14 cellular contexts compared by ENCODE assay signal in genomic region chr2:69169990-69170389, GRCh38.
DNase-seq lines count a peak whose midpoint lies in the region; ATAC-seq and TF ChIP-seq lines count a peak whose summit lies in the region.
"Had no signal": no experiment of that assay in that cellular context is flagged by ENCODE, and none has a peak within 500 bp of the region (broad histone marks: within the 10 kb centered on the region; RNA-seq: fewer than 3 reads in every experiment).

No MANE protein-coding gene starts in this region.

- intact Hi-C loops in Calu3 (cut with micrococcal nuclease; ENCODE audit: unreplicated experiment) = no loop called here

- peaks cover 8% of the 10 kb centered on the region for H3K4me1 Mint-ChIP-seq in stimulated activated memory B cell treated with anti-CD40 and anti-IgM and Interleukin-4, amounts not matched to agents 10 μg/mL and 1 μg/mL and 100 μg/mL, for 72 hours
- no peaks in the 10 kb centered on the region for H3K4me1 Mint-ChIP-seq in Calu3 (ENCODE audit: low read depth, unreplicated experiment)

- peak; percentile 59 for ATAC-seq in HG03432 (IDR thresholded peaks at IDR 0.05; ENCODE audit: unreplicated experiment)
- ATAC-seq in stimulated activated memory B cell treated with anti-CD40 and anti-IgM and Interleukin-4, amounts not matched to agents 10 μg/mL and 1 μg/mL and 100 μg/mL, for 72 hours = peak; percentile 73
- no peak for ATAC-seq in GM21619 (IDR thresholded peaks at IDR 0.05; ENCODE audit: unreplicated experiment)
- ATAC-seq: Right ventricle myocardium inferior had no signal

- H3K4me3 Mint-ChIP-seq in stimulated activated memory B cell treated with anti-CD40 and anti-IgM and Interleukin-4, amounts not matched to agents 10 μg/mL and 1 μg/mL and 100 μg/mL, for 72 hours = no peak overlapping the region
- no peak overlapping the region for H3K4me3 Mint-ChIP-seq in Calu3 (ENCODE audit: low read depth, unreplicated experiment)

- in situ Hi-C loops in astrocyte of the spinal cord (cut with HindIII; ENCODE audit: low sequenced_read_pairs) = no loop called here

- peak; percentile 11 for DNase-seq in NCI-H748 (lab: John Stamatoyannopoulos, UW; ENCODE audit: unreplicated experiment)
- DNase-seq in NCI-H748 treated with DMSO at 0.1 percent for 48 hours (lab: John Stamatoyannopoulos, UW) = no peak
- DNase-seq in astrocyte of the spinal cord (ENCODE audit: low read depth, low spot score) = peak; percentile 56
- no peak for DNase-seq in HK-2 (ENCODE audit: unreplicated experiment)
- DNase-seq in Calu3 = no peak
- DNase-seq: midbrain, NCI-H226 had no signal

- CTCF ChIA-PET in Calu3 (lab: Charles Lee) = no interaction called here

- H3K27ac Mint-ChIP-seq in stimulated activated memory B cell treated with anti-CD40 and anti-IgM and Interleukin-4, amounts not matched to agents 10 μg/mL and 1 μg/mL and 100 μg/mL, for 72 hours = peak overlapping the region; percentile 28
- no peak overlapping the region for H3K27ac Mint-ChIP-seq in Calu3 (ENCODE audit: unreplicated experiment)
- H3K27ac Mint-ChIP-seq: progenitor cell of endocrine pancreas had no signal

- BruUV-seq in Calu3 (replicated peaks; lab: Mats Ljungman, UMichigan) = no TSS peak

- no peak for TF ChIP-seq CTCF in astrocyte of the spinal cord (IDR thresholded peaks at IDR 0.05; ENCODE audit: low read depth, low read length)
- no peak for TF ChIP-seq CTCF in Calu3 (IDR thresholded peaks at IDR 0.05; ENCODE audit: unreplicated experiment)

- no peaks in the 10 kb centered on the region for H3K36me3 Mint-ChIP-seq in stimulated activated memory B cell treated with anti-CD40 and anti-IgM and Interleukin-4, amounts not matched to agents 10 μg/mL and 1 μg/mL and 100 μg/mL, for 72 hours
- no peaks in the 10 kb centered on the region for H3K36me3 Mint-ChIP-seq in Calu3 (ENCODE audit: insufficient read depth, unreplicated experiment)

- H3K4me3 ChIP-seq in astrocyte of the spinal cord (ENCODE audit: low read depth, low read length) = no peak overlapping the region
- H3K4me3 ChIP-seq: cardiac muscle cell, hepatocyte had no signal

- H3K9me3 Mint-ChIP-seq in stimulated activated memory B cell treated with anti-CD40 and anti-IgM and Interleukin-4, amounts not matched to agents 10 μg/mL and 1 μg/mL and 100 μg/mL, for 72 hours = no peaks in the 10 kb centered on the region
- H3K9me3 Mint-ChIP-seq in Calu3 (ENCODE audit: low read depth, unreplicated experiment) = no peaks in the 10 kb centered on the region

- peaks cover 73% of the 10 kb centered on the region for H3K27me3 Mint-ChIP-seq in stimulated activated memory B cell treated with anti-CD40 and anti-IgM and Interleukin-4, amounts not matched to agents 10 μg/mL and 1 μg/mL and 100 μg/mL, for 72 hours
- peaks cover 87% of the 10 kb centered on the region for H3K27me3 Mint-ChIP-seq in Calu3 (ENCODE audit: unreplicated experiment)
- H3K27me3 Mint-ChIP-seq: progenitor cell of endocrine pancreas had no signal

Comparison
In these comparisons a context has a peak if more than half of its experiments do, and no peak if none do; other contexts are left out.
1. DNase-seq: peak in NCI-H748 (single experiment) and astrocyte of the spinal cord (single experiment); none in NCI-H748 treated with DMSO at 0.1 percent for 48 hours (single experiment), HK-2 (single experiment) and Calu3 (single experiment).